Comparison of ENCODE assay signal across 16 cellular contexts in the genomic region with DNA sequence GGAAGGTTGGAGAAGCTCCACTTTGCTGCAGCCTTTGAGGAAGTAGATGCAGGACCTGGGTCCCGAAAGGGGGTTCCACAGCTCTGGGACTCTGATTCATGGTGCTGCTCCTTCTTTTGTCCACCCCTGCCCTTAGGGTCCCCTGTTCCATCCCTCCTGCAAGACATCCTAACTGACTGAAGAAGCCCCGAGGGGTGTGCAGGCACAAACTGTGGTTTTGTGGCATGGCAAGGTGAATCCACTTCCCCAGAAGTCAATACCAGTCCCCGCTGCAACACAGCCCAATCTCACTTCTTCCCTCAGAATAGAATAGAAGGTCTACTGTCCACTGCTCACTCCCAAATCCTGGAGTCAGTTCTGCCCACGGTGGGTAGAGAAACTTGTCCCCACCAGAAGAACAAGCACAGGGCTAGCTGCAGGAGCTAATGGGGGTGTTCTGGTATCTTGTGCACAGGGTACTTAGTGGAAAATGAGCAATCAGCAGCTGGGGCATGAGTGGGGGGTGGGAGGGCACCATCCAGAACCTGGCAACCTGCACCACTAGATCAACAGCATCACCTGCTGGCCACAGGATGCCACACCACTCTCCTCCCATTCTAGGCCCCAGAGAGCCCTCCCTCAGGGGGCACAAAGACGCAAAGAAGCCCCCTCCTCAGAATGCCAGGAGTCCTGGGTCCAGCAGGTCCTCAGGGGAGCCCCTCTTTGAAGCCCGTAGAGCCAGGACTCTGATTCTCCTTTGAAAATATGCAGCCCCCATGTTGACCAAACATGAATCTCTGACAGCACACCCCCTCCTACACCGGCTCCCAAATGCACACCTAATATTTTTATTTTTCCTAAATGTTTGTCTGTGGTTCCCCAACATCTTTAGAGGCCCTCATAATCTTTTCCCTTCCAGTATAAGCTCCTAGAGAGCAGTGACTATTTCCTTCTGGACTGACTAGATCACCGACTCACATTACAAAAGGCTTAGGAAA. TPM values are rescaled to one million over a fixed set of nuclear protein-coding genes. Genes with fewer than 3 reads are reported as not detected.
DNase-seq lines count a peak whose midpoint lies in the region; ATAC-seq and TF ChIP-seq lines count a peak whose summit lies in the region.
"Had no signal": no experiment of that assay in that cellular context is flagged by ENCODE, and none has a peak within 500 bp of the region (broad histone marks: within the 10 kb centered on the region; RNA-seq: fewer than 3 reads in every experiment).

No MANE protein-coding gene starts in this region.

- H3K4me3 ChIP-seq in KMS-11 (IDR thresholded peaks at IDR 0.05; ENCODE audit: insufficient read depth, low read depth, low read length) (no peak overlapping the region), choroid plexus epithelial cell (ENCODE audit: low read depth, low read length) (no peak overlapping the region), neural progenitor cell (no peak overlapping the region), colonic mucosa (no peak overlapping the region)

- intact Hi-C loops in colonic mucosa (cut with DNase I), result loop anchor here (5.0 kb wide), 1 partner anchor 749 kb away; no protein-coding TSS in a partner anchor

- H3K4me1 ChIP-seq in KMS-11 (ENCODE audit: low read depth, poor library complexity, severe bottlenecking), result no peaks in the 10 kb centered on the region
- H3K4me1 ChIP-seq in neural progenitor cell, result no peaks in the 10 kb centered on the region
- no peaks in the 10 kb centered on the region for H3K4me1 ChIP-seq in colonic mucosa

- H3K79me2 ChIP-seq in KMS-11 (ENCODE audit: insufficient read depth, low read depth) (no peaks in the 10 kb centered on the region), neural progenitor cell (ENCODE audit: low read depth) (no peaks in the 10 kb centered on the region)

- H3K9ac ChIP-seq in KMS-11, result no peak overlapping the region
- H3K9ac ChIP-seq in neural progenitor cell, result no peak overlapping the region
- no peak overlapping the region for H3K9ac ChIP-seq in colonic mucosa (ENCODE audit: low read depth in 2 of 2, low read length in 2 of 2)

- H4K20me1 ChIP-seq in KMS-11 (ENCODE audit: insufficient read depth), result no peaks in the 10 kb centered on the region
- H4K20me1 ChIP-seq in neural progenitor cell (ENCODE audit: low read depth), result no peaks in the 10 kb centered on the region

- H3K27me3 Mint-ChIP-seq in neural progenitor cell (ENCODE audit: insufficient read depth, low read depth) (peaks cover 16% of the 10 kb centered on the region), T-helper 17 cell (peaks cover 36% of the 10 kb centered on the region)

- ATAC-seq in T-helper 17 cell, result no peak

- H3F3A ChIP-seq in neural progenitor cell (ENCODE audit: low read depth), result no peaks in the 10 kb centered on the region

- H3K4me2 ChIP-seq in KMS-11 (no peak overlapping the region), neural progenitor cell (no peak overlapping the region)

- no peaks in the 10 kb centered on the region for H3K36me3 Mint-ChIP-seq in neural progenitor cell
- no peaks in the 10 kb centered on the region for H3K36me3 Mint-ChIP-seq in T-helper 17 cell (ENCODE audit: low read depth)
- H3K36me3 Mint-ChIP-seq: activated naive CD4-positive, alpha-beta T cell treated with anti-CD3 and anti-CD28 coated beads, Interleukin-2, amount 50 U/mL, for 24 hours had no signal

- no peaks in the 10 kb centered on the region for H3K36me3 ChIP-seq in KMS-11 (ENCODE audit: insufficient read depth)
- no peaks in the 10 kb centered on the region for H3K36me3 ChIP-seq in neural progenitor cell
- no peaks in the 10 kb centered on the region for H3K36me3 ChIP-seq in colonic mucosa

- peaks cover 13% of the 10 kb centered on the region for H3K4me1 Mint-ChIP-seq in neural progenitor cell
- H3K4me1 Mint-ChIP-seq in T-helper 17 cell, result peaks cover 10% of the 10 kb centered on the region

- H3K27ac Mint-ChIP-seq in neural progenitor cell, result peak overlapping the region; percentile 31
- no peak overlapping the region for H3K27ac Mint-ChIP-seq in T-helper 17 cell
- H3K27ac Mint-ChIP-seq: activated naive CD4-positive, alpha-beta T cell treated with anti-CD3 and anti-CD28 coated beads, Interleukin-2, amount 50 U/mL, for 24 hours had no signal

- peak; percentile 62 for TF ChIP-seq CTCF in KMS-11 (conservative IDR thresholded peaks at IDR 0.05; ENCODE audit: low read depth, low read length)
- TF ChIP-seq CTCF in choroid plexus epithelial cell (conservative IDR thresholded peaks at IDR 0.05; ENCODE audit: low read depth, low read length), result peak; percentile 12
- peak; percentile 75 for TF ChIP-seq CTCF in neural progenitor cell (IDR thresholded peaks at IDR 0.05)
- TF ChIP-seq CTCF in colonic mucosa (IDR thresholded peaks at IDR 0.05), result no peak

- H3K9me3 ChIP-seq in neural progenitor cell (ENCODE audit: low read depth) (no peaks in the 10 kb centered on the region), colonic mucosa (no peaks in the 10 kb centered on the region), T-helper 17 cell (ENCODE audit: control insufficient read depth, low read length, poor library complexity, severe bottlenecking) (no peaks in the 10 kb centered on the region)

- H3K27ac ChIP-seq in KMS-11 (no peak overlapping the region), neural progenitor cell (no peak overlapping the region), colonic mucosa (no peak overlapping the region)

- DNase-seq in NCI-H524 (lab: John Stamatoyannopoulos, UW) (peak; percentile 54 to 60), NCI-H524 treated with DMSO at 0.1 percent for 48 hours (lab: John Stamatoyannopoulos, UW) (no peak), choroid plexus epithelial cell (ENCODE audit: low read depth) (no peak), neural progenitor cell (ENCODE audit: low spot score) (peak; percentile 47), colonic mucosa (no peak), T-helper 17 cell (no peak), NOMO-1 treated with DMSO at 0.1 percent for 48 hours (lab: John Stamatoyannopoulos, UW; ENCODE audit: unreplicated experiment) (no peak)
- DNase-seq: activated CD4-positive, alpha-beta T cell treated with anti-CD3 and anti-CD28 coated beads for 4 hours; NCI-H2029; substantia nigra had no signal

- peaks cover 5% of the 10 kb centered on the region for H3K9me3 Mint-ChIP-seq in neural progenitor cell
- H3K9me3 Mint-ChIP-seq: activated naive CD4-positive, alpha-beta T cell treated with anti-CD3 and anti-CD28 coated beads, Interleukin-2, amount 50 U/mL, for 24 hours had no signal

- H3K27me3 ChIP-seq in KMS-11 (ENCODE audit: insufficient read depth, low read depth) (no peaks in the 10 kb centered on the region), neural progenitor cell (no peaks in the 10 kb centered on the region), colonic mucosa (no peaks in the 10 kb centered on the region)

- no peak overlapping the region for H3K4me3 Mint-ChIP-seq in neural progenitor cell
- no peak overlapping the region for H3K4me3 Mint-ChIP-seq in T-helper 17 cell
- H3K4me3 Mint-ChIP-seq: activated naive CD4-positive, alpha-beta T cell treated with anti-CD3 and anti-CD28 coated beads, Interleukin-2, amount 50 U/mL, for 24 hours had no signal

- H2AFZ ChIP-seq in KMS-11 (ENCODE audit: low read depth) (no peak overlapping the region), neural progenitor cell (replicated peaks) (no peak overlapping the region)

RNA-seq across cellular contexts. Expression of a gene that starts 14.1 kb away (rescaled TPM):
- total RNA-seq in neural progenitor cell (ENCODE audit: low replicate concordance), result not detected in 2 replicates
- total RNA-seq in colonic mucosa, result not detected
- not detected for total RNA-seq in T-helper 17 cell
- total RNA-seq: frontal cortex, G401, lung microvascular endothelial cell, pulmonary artery endothelial cell had no signal

Comparison
In these comparisons a context has a peak if more than half of its experiments do, and no peak if none do; other contexts are left out.
1. DNase-seq: peak in NCI-H524 (2 of 2) and neural progenitor cell (single experiment); none in NCI-H524 treated with DMSO at 0.1 percent for 48 hours (single experiment), choroid plexus epithelial cell (single experiment), colonic mucosa (single experiment), T-helper 17 cell (0 of 3) and NOMO-1 treated with DMSO at 0.1 percent for 48 hours (single experiment).